In the genomic region with DNA sequence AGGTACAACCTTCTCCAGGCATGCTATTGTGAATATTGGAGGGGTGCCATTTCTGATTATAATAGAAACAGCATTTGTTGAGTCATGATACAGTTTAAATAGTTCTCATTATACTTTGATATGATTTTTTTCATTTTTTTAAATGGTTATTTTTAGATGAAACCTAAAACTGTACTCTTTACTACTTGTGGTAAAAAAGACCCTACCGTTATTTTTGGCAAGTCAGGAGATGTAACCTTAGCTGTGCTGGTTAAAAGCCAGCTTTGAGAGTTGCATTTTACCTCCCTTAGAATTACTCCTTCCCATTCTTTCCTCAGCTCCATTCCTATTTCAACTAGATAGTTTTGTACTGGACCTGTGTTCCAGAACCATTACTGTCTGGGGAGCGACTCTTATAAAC, we compare ENCODE assay signal across 19 cellular contexts.
DNase-seq lines count a peak whose midpoint lies in the region; ATAC-seq and TF ChIP-seq lines count a peak whose summit lies in the region.
"Had no signal": no experiment of that assay in that cellular context is flagged by ENCODE, and none has a peak within 500 bp of the region (broad histone marks: within the 10 kb centered on the region; RNA-seq: fewer than 3 reads in every experiment).

No MANE protein-coding gene starts in this region.

- H3K4me3 Mint-ChIP-seq in activated CD4-positive, alpha-beta T cell treated with anti-CD3 and anti-CD28 coated beads for 36 hours = no peak overlapping the region
- H3K4me3 Mint-ChIP-seq: CD4-positive, alpha-beta T cell; GM23338; H9 had no signal

- in situ Hi-C loops in astrocyte of the cerebellum (cut with HindIII; ENCODE audit: low sequenced_read_pairs) = no loop called here

- H3K27me3 ChIP-seq in AG04450 (ENCODE audit: control insufficient read depth, insufficient read depth, low read length) = no peaks in the 10 kb centered on the region
- no peaks in the 10 kb centered on the region for H3K27me3 ChIP-seq in tibial nerve
- H3K27me3 ChIP-seq: BLaER1 treated with 17β-estradiol and CSF1 and Interleukin-3, amounts not matched to agents 10 nM and 100 nM had no signal

- POLR2A ChIA-PET in AG04450 (lab: Yijun Ruan, JAX) = no interaction called here
- POLR2A ChIA-PET in activated CD4-positive, alpha-beta T cell treated with anti-CD3 and anti-CD28 coated beads for 36 hours (lab: Charles Lee) = no interaction called here

- H3K36me3 Mint-ChIP-seq in activated CD4-positive, alpha-beta T cell treated with anti-CD3 and anti-CD28 coated beads for 36 hours (ENCODE audit: low read depth) = peaks cover 3% of the 10 kb centered on the region

- no peaks in the 10 kb centered on the region for H3K36me3 ChIP-seq in tibial nerve
- H3K36me3 ChIP-seq: BLaER1 treated with 17β-estradiol and CSF1 and Interleukin-3, amounts not matched to agents 10 nM and 100 nM had no signal

- H3K27ac Mint-ChIP-seq in activated CD4-positive, alpha-beta T cell treated with anti-CD3 and anti-CD28 coated beads for 36 hours = no peak overlapping the region
- H3K27ac Mint-ChIP-seq: CD4-positive, alpha-beta T cell; GM23338; H9 had no signal

- WGBS in tibial nerve, 2 donors = 50 to 64% methylated on average over 2 of the region's 2 CpGs

- H3K4me1 ChIP-seq in tibial nerve = no peaks in the 10 kb centered on the region
- H3K4me1 ChIP-seq: BLaER1 treated with 17β-estradiol and CSF1 and Interleukin-3, amounts not matched to agents 10 nM and 100 nM had no signal

- intact Hi-C loops in activated CD4-positive, alpha-beta T cell treated with anti-CD3 and anti-CD28 coated beads for 36 hours (cut with DNase I, micrococcal nuclease) = no loop called here

- no peak for TF ChIP-seq EP300 in tibial nerve (IDR thresholded peaks at IDR 0.05)

- no peaks in the 10 kb centered on the region for H3K27me3 Mint-ChIP-seq in activated CD4-positive, alpha-beta T cell treated with anti-CD3 and anti-CD28 coated beads for 36 hours
- H3K27me3 Mint-ChIP-seq: CD4-positive, alpha-beta T cell had no signal

- no peak overlapping the region for H3K27ac ChIP-seq in AG04450 (ENCODE audit: low read depth, low read length)
- no peak overlapping the region for H3K27ac ChIP-seq in tibial nerve
- H3K27ac ChIP-seq: BLaER1 treated with 17β-estradiol and CSF1 and Interleukin-3, amounts not matched to agents 10 nM and 100 nM had no signal

- H3K9me3 Mint-ChIP-seq in activated CD4-positive, alpha-beta T cell treated with anti-CD3 and anti-CD28 coated beads for 36 hours (ENCODE audit: low read depth) = no peaks in the 10 kb centered on the region
- H3K9me3 Mint-ChIP-seq: GM23338, H9 had no signal

- H3K9me3 ChIP-seq in AG04450 (ENCODE audit: control insufficient read depth, insufficient read depth, low read length) (no peaks in the 10 kb centered on the region), tibial nerve (no peaks in the 10 kb centered on the region)

- H3K4me3 ChIP-seq in AG04450 (ENCODE audit: low read depth, low read length) (no peak overlapping the region), astrocyte of the cerebellum (ENCODE audit: low read depth, low read length) (no peak overlapping the region), fibroblast of the aortic adventitia (ENCODE audit: low read depth, low read length) (no peak overlapping the region), tibial nerve (no peak overlapping the region)
- H3K4me3 ChIP-seq: BLaER1 treated with 17β-estradiol and CSF1 and Interleukin-3, amounts not matched to agents 10 nM and 100 nM; GM23338 had no signal

- DNase-seq in AG04450 (ENCODE audit: low read depth, low spot score) (peak; percentile 2), LHCN-M2 (ENCODE audit: low read depth) (peak; percentile 44), astrocyte of the cerebellum (ENCODE audit: low read depth) (peak; percentile 38), fibroblast of the aortic adventitia (ENCODE audit: low read depth) (peak; percentile 58), tibial nerve (ENCODE audit: low spot score in 2 of 2) (no peak), cerebellar nuclear complex (lab: John Stamatoyannopoulos, UW) (no peak)
- DNase-seq in activated CD4-positive, alpha-beta T cell treated with anti-CD3 and anti-CD28 coated beads for 36 hours = no peak
- DNase-seq in activated CD4-positive, alpha-beta T cell treated with anti-CD3 and anti-CD28 coated beads for 4 hours = no peak
- DNase-seq: AML-193; CD4-positive, alpha-beta T cell; COR-L47; DMS53; H9; KG1; MM.1S; NCI-H2029; NCI-H2227 treated with DMSO at 0.1 percent for 48 hours had no signal

- no peaks in the 10 kb centered on the region for H3K4me1 Mint-ChIP-seq in activated CD4-positive, alpha-beta T cell treated with anti-CD3 and anti-CD28 coated beads for 36 hours

- CTCF ChIA-PET in AG04450 (lab: Charles Lee) = interaction anchor here (0.6 to 1.3 kb wide), 3 partner anchors 22 to 932 kb away, joined by 3 read pairs; no protein-coding TSS in a partner anchor
- CTCF ChIA-PET in activated CD4-positive, alpha-beta T cell treated with anti-CD3 and anti-CD28 coated beads for 36 hours (lab: Charles Lee) = no interaction called here

- TF ChIP-seq POLR2A in tibial nerve (IDR thresholded peaks at IDR 0.05) = no peak

- no peak for TF ChIP-seq CTCF in AG04450 (IDR thresholded peaks at IDR 0.05; ENCODE audit: low read depth, low read length)
- no peak for TF ChIP-seq CTCF in astrocyte of the cerebellum (IDR thresholded peaks at IDR 0.05; ENCODE audit: low read depth, low read length, missing control alignments)
- no peak for TF ChIP-seq CTCF in fibroblast of the aortic adventitia (IDR thresholded peaks at IDR 0.05; ENCODE audit: insufficient read depth, low read length)
- TF ChIP-seq CTCF in tibial nerve (IDR thresholded peaks at IDR 0.05) = no peak

- ATAC-seq in activated CD4-positive, alpha-beta T cell treated with anti-CD3 and anti-CD28 coated beads for 36 hours = no peak
- ATAC-seq: GM23338 had no signal

Comparison
In these comparisons a context has a peak if more than half of its experiments do, and no peak if none do; other contexts are left out.
1. DNase-seq: peak in AG04450 (single experiment), LHCN-M2 (single experiment), astrocyte of the cerebellum (single experiment) and fibroblast of the aortic adventitia (single experiment); none in tibial nerve (0 of 2), activated CD4-positive, alpha-beta T cell treated with anti-CD3 and anti-CD28 coated beads for 36 hours (single experiment), activated CD4-positive, alpha-beta T cell treated with anti-CD3 and anti-CD28 coated beads for 4 hours (0 of 2) and cerebellar nuclear complex (0 of 2).